Comparison of ENCODE assay signal across 1 cellular context in genomic region chr1:25018878-25019277, GRCh38.
TF ChIP-seq lines count a peak whose summit lies in the region.

No MANE protein-coding gene starts in this region.

TF ChIP-seq in WTC11, 78 proteins besides CTCF, POLR2A, EP300 and RAD21 (continued from another document):
- TF ChIP-seq AFF4 (CRISPR knock-in tag; IDR thresholded peaks at IDR 0.05; ENCODE audit: borderline replicate concordance): no peak
- no peak for TF ChIP-seq ZNF121 (CRISPR knock-in tag; IDR thresholded peaks at IDR 0.05)
- no peak for TF ChIP-seq ZNF671 (CRISPR knock-in tag; IDR thresholded peaks at IDR 0.05)
- TF ChIP-seq, protein P1, sequence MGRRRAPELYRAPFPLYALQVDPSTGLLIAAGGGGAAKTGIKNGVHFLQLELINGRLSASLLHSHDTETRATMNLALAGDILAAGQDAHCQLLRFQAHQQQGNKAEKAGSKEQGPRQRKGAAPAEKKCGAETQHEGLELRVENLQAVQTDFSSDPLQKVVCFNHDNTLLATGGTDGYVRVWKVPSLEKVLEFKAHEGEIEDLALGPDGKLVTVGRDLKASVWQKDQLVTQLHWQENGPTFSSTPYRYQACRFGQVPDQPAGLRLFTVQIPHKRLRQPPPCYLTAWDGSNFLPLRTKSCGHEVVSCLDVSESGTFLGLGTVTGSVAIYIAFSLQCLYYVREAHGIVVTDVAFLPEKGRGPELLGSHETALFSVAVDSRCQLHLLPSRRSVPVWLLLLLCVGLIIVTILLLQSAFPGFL (CRISPR knock-in tag; IDR thresholded peaks at IDR 0.05; ENCODE audit: borderline replicate concordance): no peak
- no peak for TF ChIP-seq NR1H2 (CRISPR knock-in tag; IDR thresholded peaks at IDR 0.05)
- TF ChIP-seq FOXJ3 (CRISPR knock-in tag; IDR thresholded peaks at IDR 0.05; ENCODE audit: borderline replicate concordance): no peak
- no peak for TF ChIP-seq ZNF317 (CRISPR knock-in tag; IDR thresholded peaks at IDR 0.05; ENCODE audit: borderline replicate concordance, low read depth)
TF ChIP-seq in WTC11: peak in this region for 0.
